31 cellular contexts compared by ENCODE assay signal in the genomic region with DNA sequence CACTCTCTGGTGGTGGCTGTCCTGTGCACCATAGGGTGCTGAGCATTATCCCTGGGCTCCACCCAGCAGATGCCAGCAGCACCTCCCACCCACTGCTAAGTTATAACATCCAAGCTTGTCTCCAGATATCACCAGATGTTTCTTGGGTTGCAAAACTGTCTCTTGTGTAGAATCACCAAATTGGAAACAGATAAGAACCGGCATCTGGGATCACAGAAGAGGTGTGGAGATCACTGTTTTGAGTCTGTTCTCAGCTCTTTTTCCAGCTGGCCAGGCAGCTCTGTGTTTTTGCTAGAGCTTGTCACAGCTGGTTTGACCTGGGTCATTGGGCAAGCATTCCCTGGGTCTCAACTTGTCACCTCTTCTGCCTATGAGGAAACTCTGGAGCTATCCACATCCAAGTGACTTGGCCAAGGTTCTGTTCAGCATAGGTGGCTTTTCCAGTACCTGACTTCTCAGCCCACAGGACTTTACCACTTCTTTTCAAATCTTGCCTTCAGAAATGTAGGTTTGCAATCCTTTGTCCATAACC.
"Had no signal": no experiment of that assay in that cellular context is flagged by ENCODE, and none has a peak within 500 bp of the region (broad histone marks: within the 10 kb centered on the region; RNA-seq: fewer than 3 reads in every experiment).

No MANE protein-coding gene starts in this region.

- H3K4me3 ChIP-seq: ascending aorta, SJSA1 had no signal

- H3K27me3 ChIP-seq: ascending aorta, SJSA1 had no signal

- H3K9me3 ChIP-seq: ascending aorta, SJSA1 had no signal

- H3K27ac Mint-ChIP-seq: activated CD8-positive, alpha-beta T cell treated with anti-CD3 and anti-CD28 coated beads, Interleukin-2, amount 10 ng/mL, durations not matched to agents 7 days and 5 days; activated naive CD4-positive, alpha-beta T cell treated with anti-CD3 and anti-CD28 coated beads, Interleukin-2, amount 50 U/mL, for 72 hours; activated naive CD8-positive, alpha-beta T cell treated with anti-CD3 and anti-CD28 coated beads, Interleukin-2, amount 50 U/mL, for 24 hours; activated T-cell treated with anti-CD3 and anti-CD28 coated beads, Interleukin-2, amount 50 U/mL, for 24 hours; activated T-helper 1 cell treated with anti-CD3 and anti-CD28 coated beads, Interleukin-12 subunit alpha, Interleukin-12 subunit beta, Interleukin-2, Interleukin-4 antibody, amounts not matched to agents 30 ng/mL and 10 ng/mL and 1 ng/mL, durations not matched to agents 14 hours and 24 hours and 36 hours; brain; T-helper 17 cell; WTC11 had no signal

- H3K4me1 Mint-ChIP-seq: activated naive CD8-positive, alpha-beta T cell treated with anti-CD3 and anti-CD28 coated beads, Interleukin-2, amount 50 U/mL, for 24 hours; T-helper 17 cell had no signal

- H3K27ac ChIP-seq: ascending aorta, SJSA1 had no signal

- H3K36me3 ChIP-seq: ascending aorta, SJSA1 had no signal

- H3K36me3 Mint-ChIP-seq: activated naive CD4-positive, alpha-beta T cell treated with anti-CD3 and anti-CD28 coated beads, Interleukin-2, amount 50 U/mL, for 72 hours; WTC11 had no signal

- H3K27me3 Mint-ChIP-seq: activated naive CD8-positive, alpha-beta T cell treated with anti-CD3 and anti-CD28 coated beads, Interleukin-2, amount 50 U/mL, for 24 hours; activated T-cell treated with anti-CD3 and anti-CD28 coated beads, Interleukin-2, amount 50 U/mL, for 24 hours; T-helper 17 cell had no signal

- DNase-seq: activated CD4-positive, alpha-beta T cell treated with anti-CD3 and anti-CD28 coated beads for 48 hours; activated CD4-positive, alpha-beta T cell treated with anti-CD3 and anti-CD28 coated beads, Interleukin-2, amount 50 U/mL, for 4 hours; activated CD4-positive, CD25-positive, alpha-beta regulatory T cell treated with anti-CD3 and anti-CD28 coated beads, Interleukin-2, amount 50 U/mL, for 72 hours; activated CD8-positive, alpha-beta T cell treated with anti-CD3 and anti-CD28 coated beads, Interleukin-2, amount 10 ng/mL, durations not matched to agents 7 days and 5 days; activated effector memory CD4-positive, alpha-beta T cell treated with Interleukin-2 at 50 U/mL for 16 hours; activated naive CD4-positive, alpha-beta T cell treated with Interleukin-2 at 50 U/mL for 16 hours; activated naive CD8-positive, alpha-beta T cell treated with anti-CD3 and anti-CD28 coated beads, Interleukin-2, amount 50 U/mL, for 24 hours; activated T-cell treated with anti-CD3 and anti-CD28 coated beads, Interleukin-2, amount 50 U/mL, for 24 hours; amniotic stem cell; IMR-90; KBM-7; NCI-H1048; NCI-H1417 treated with DMSO at 0.1 percent for 48 hours; NCI-H1694; NCI-H2029; NCI-H2107; NCI-H2171 treated with DMSO at 0.1 percent for 48 hours; NCI-H226; NCI-H526; NCI-H82; PC-3; SHP77; T-helper 17 cell; T-helper 9 cell had no signal

- H3K4me3 Mint-ChIP-seq: activated CD8-positive, alpha-beta T cell treated with anti-CD3 and anti-CD28 coated beads, Interleukin-2, amount 10 ng/mL, durations not matched to agents 7 days and 5 days; activated naive CD8-positive, alpha-beta T cell treated with anti-CD3 and anti-CD28 coated beads, Interleukin-2, amount 50 U/mL, for 24 hours; activated T-cell treated with anti-CD3 and anti-CD28 coated beads, Interleukin-2, amount 50 U/mL, for 24 hours; activated T-helper 1 cell treated with anti-CD3 and anti-CD28 coated beads, Interleukin-12 subunit alpha, Interleukin-12 subunit beta, Interleukin-2, Interleukin-4 antibody, amounts not matched to agents 30 ng/mL and 10 ng/mL and 1 ng/mL, durations not matched to agents 14 hours and 24 hours and 36 hours; brain; T-helper 17 cell; WTC11 had no signal

- ATAC-seq: activated CD8-positive, alpha-beta T cell treated with anti-CD3 and anti-CD28 coated beads, Interleukin-2, amount 10 ng/mL, durations not matched to agents 7 days and 5 days; activated naive CD4-positive, alpha-beta T cell treated with anti-CD3 and anti-CD28 coated beads, Interleukin-2, amount 50 U/mL, for 72 hours; activated naive CD8-positive, alpha-beta T cell treated with anti-CD3 and anti-CD28 coated beads, Interleukin-2, amount 50 U/mL, for 24 hours; PC-3; T-helper 17 cell; WTC11 had no signal

- H3K9me3 Mint-ChIP-seq: activated naive CD4-positive, alpha-beta T cell treated with anti-CD3 and anti-CD28 coated beads, Interleukin-2, amount 50 U/mL, for 72 hours; activated naive CD8-positive, alpha-beta T cell treated with anti-CD3 and anti-CD28 coated beads, Interleukin-2, amount 50 U/mL, for 24 hours; activated T-cell treated with anti-CD3 and anti-CD28 coated beads, Interleukin-2, amount 50 U/mL, for 24 hours; activated T-helper 1 cell treated with anti-CD3 and anti-CD28 coated beads, Interleukin-12 subunit alpha, Interleukin-12 subunit beta, Interleukin-2, Interleukin-4 antibody, amounts not matched to agents 30 ng/mL and 10 ng/mL and 1 ng/mL, durations not matched to agents 14 hours and 24 hours and 36 hours; WTC11 had no signal

- FAIRE-seq: RCC 7860 had no signal
